ENCODE assay signal across 1 cellular context in genomic region chr3:9934993-9935392, GRCh38.
TF ChIP-seq lines count a peak whose summit lies in the region.

No MANE protein-coding gene starts in this region.

TF ChIP-seq in K562, 482 proteins besides CTCF, POLR2A, EP300 and RAD21:
- 0 out of 2 replicates have a peak, but pooled peaks have one; percentile 9 for TF ChIP-seq THRB (CRISPR knock-in tag; conservative IDR thresholded peaks at IDR 0.05)
- 0 out of 2 replicates have a peak, but pooled peaks have one; percentile 4 for TF ChIP-seq SPI1 (IDR thresholded peaks at IDR 0.05; ENCODE audit: borderline replicate concordance, low read depth, low read length)
- 0 out of 2 replicates have a peak, but pooled peaks have one; percentile 9 for TF ChIP-seq NKRF (IDR thresholded peaks at IDR 0.05; ENCODE audit: borderline replicate concordance)
- TF ChIP-seq MAFK (IDR thresholded peaks at IDR 0.05; ENCODE audit: low read length): no peak
- TF ChIP-seq ARHGAP35 (IDR thresholded peaks at IDR 0.05; ENCODE audit: partially characterized antibody): peak; percentile 13
- no peak for TF ChIP-seq ZNF324 (CRISPR knock-in tag; IDR thresholded peaks at IDR 0.05)
